ENCODE assay signal across 1 cellular context in genomic region chr3:71444028-71444860, GRCh38.
TF ChIP-seq lines count a peak whose summit lies in the region.

No MANE protein-coding gene starts in this region.

TF ChIP-seq in GM12878, 131 proteins besides CTCF, POLR2A, EP300 and RAD21 (continued from another document and continues in another):
- TF ChIP-seq CBX5 (IDR thresholded peaks at IDR 0.05; ENCODE audit: low read depth), result peak; percentile 50; the same call in 1 of the 2 replicates
- TF ChIP-seq, protein P1, sequence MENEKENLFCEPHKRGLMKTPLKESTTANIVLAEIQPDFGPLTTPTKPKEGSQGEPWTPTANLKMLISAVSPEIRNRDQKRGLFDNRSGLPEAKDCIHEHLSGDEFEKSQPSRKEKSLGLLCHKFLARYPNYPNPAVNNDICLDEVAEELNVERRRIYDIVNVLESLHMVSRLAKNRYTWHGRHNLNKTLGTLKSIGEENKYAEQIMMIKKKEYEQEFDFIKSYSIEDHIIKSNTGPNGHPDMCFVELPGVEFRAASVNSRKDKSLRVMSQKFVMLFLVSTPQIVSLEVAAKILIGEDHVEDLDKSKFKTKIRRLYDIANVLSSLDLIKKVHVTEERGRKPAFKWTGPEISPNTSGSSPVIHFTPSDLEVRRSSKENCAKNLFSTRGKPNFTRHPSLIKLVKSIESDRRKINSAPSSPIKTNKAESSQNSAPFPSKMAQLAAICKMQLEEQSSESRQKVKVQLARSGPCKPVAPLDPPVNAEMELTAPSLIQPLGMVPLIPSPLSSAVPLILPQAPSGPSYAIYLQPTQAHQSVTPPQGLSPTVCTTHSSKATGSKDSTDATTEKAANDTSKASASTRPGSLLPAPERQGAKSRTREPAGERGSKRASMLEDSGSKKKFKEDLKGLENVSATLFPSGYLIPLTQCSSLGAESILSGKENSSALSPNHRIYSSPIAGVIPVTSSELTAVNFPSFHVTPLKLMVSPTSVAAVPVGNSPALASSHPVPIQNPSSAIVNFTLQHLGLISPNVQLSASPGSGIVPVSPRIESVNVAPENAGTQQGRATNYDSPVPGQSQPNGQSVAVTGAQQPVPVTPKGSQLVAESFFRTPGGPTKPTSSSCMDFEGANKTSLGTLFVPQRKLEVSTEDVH (IDR thresholded peaks at IDR 0.05; ENCODE audit: low read depth, partially characterized antibody), result no peak
- TF ChIP-seq CEBPB (IDR thresholded peaks at IDR 0.05; ENCODE audit: borderline replicate concordance in 1 of 2, low read depth in 2 of 2, low read length in 2 of 2), result no peak
- TF ChIP-seq E2F4 (IDR thresholded peaks at IDR 0.05; ENCODE audit: low read depth, low read length), result no peak
- TF ChIP-seq SREBF1 (IDR thresholded peaks at IDR 0.05; ENCODE audit: low read length), result no peak
- TF ChIP-seq BHLHE40 (IDR thresholded peaks at IDR 0.05; ENCODE audit: borderline replicate concordance in 1 of 2, low read depth in 2 of 2, low read length in 1 of 2), result peak; percentile 65 to 76; a peak in 3 of 4 replicates
- 0 out of 2 replicates have a peak, but pooled peaks have one; percentile 27 for TF ChIP-seq FOXM1 (IDR thresholded peaks at IDR 0.05; ENCODE audit: low read depth, low read length)
- TF ChIP-seq CBX3 (IDR thresholded peaks at IDR 0.05; ENCODE audit: borderline replicate concordance, low read depth), result no peak
- TF ChIP-seq SMAD1 (IDR thresholded peaks at IDR 0.05; ENCODE audit: low read depth, partially characterized antibody), result no peak
- peak; percentile 19; the same call in 1 of the 2 replicates for TF ChIP-seq IRF4 (IDR thresholded peaks at IDR 0.05; ENCODE audit: low read depth, low read length)
- no peak for TF ChIP-seq NKRF (conservative IDR thresholded peaks at IDR 0.05)
- TF ChIP-seq NFIC (IDR thresholded peaks at IDR 0.05; ENCODE audit: low read depth, low read length), result peak; percentile 36; the same call in 1 of the 2 replicates
- TF ChIP-seq PAX5 (IDR thresholded peaks at IDR 0.05; ENCODE audit: borderline replicate concordance, low read depth, low read length), result peak; percentile 78; the same call in 1 of the 2 replicates
- peak; percentile 47; the same call in 1 of the 2 replicates for TF ChIP-seq RELB (IDR thresholded peaks at IDR 0.05; ENCODE audit: low read depth)
- TF ChIP-seq NRF1 (conservative IDR thresholded peaks at IDR 0.05; ENCODE audit: low read depth, low read length), result no peak
- TF ChIP-seq RCOR1 (conservative IDR thresholded peaks at IDR 0.05; ENCODE audit: low read depth, low read length), result 0 out of 2 replicates have a peak, but pooled peaks have one; percentile 58
- TF ChIP-seq, protein P2, sequence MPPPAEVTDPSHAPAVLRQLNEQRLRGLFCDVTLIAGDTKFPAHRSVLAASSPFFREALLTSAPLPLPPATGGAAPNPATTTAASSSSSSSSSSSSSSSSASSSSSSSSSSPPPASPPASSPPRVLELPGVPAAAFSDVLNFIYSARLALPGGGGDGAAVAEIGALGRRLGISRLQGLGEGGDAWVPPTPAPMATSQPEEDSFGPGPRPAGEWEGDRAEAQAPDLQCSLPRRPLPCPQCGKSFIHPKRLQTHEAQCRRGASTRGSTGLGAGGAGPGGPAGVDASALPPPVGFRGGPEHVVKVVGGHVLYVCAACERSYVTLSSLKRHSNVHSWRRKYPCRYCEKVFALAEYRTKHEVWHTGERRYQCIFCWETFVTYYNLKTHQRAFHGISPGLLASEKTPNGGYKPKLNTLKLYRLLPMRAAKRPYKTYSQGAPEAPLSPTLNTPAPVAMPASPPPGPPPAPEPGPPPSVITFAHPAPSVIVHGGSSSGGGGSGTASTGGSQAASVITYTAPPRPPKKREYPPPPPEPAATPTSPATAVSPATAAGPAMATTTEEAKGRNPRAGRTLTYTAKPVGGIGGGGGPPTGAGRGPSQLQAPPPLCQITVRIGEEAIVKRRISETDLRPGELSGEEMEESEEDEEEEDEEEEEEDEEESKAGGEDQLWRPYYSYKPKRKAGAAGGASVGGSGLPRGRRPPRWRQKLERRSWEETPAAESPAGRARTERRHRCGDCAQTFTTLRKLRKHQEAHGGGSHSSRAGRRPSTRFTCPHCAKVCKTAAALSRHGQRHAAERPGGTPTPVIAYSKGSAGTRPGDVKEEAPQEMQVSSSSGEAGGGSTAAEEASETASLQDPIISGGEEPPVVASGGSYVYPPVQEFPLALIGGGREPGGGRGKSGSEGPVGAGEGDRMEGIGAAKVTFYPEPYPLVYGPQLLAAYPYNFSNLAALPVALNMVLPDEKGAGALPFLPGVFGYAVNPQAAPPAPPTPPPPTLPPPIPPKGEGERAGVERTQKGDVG (CRISPR knock-in tag; IDR thresholded peaks at IDR 0.05), result no peak
- TF ChIP-seq EED (IDR thresholded peaks at IDR 0.05; ENCODE audit: low read depth), result peak; percentile 73
- TF ChIP-seq CREB1 (IDR thresholded peaks at IDR 0.05; ENCODE audit: low read depth), result no peak
- TF ChIP-seq, protein P3, sequence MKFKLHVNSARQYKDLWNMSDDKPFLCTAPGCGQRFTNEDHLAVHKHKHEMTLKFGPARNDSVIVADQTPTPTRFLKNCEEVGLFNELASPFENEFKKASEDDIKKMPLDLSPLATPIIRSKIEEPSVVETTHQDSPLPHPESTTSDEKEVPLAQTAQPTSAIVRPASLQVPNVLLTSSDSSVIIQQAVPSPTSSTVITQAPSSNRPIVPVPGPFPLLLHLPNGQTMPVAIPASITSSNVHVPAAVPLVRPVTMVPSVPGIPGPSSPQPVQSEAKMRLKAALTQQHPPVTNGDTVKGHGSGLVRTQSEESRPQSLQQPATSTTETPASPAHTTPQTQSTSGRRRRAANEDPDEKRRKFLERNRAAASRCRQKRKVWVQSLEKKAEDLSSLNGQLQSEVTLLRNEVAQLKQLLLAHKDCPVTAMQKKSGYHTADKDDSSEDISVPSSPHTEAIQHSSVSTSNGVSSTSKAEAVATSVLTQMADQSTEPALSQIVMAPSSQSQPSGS (IDR thresholded peaks at IDR 0.05; ENCODE audit: low read length), result peak; percentile 61; the same call in 1 of the 2 replicates
- TF ChIP-seq IRF3 (IDR thresholded peaks at IDR 0.05), result no peak
- peak; percentile 45; the same call in 1 of the 2 replicates for TF ChIP-seq MTA3 (IDR thresholded peaks at IDR 0.05; ENCODE audit: borderline replicate concordance, low read length)
- TF ChIP-seq MYB (IDR thresholded peaks at IDR 0.05; ENCODE audit: borderline replicate concordance, low read depth, low read length), result no peak
- TF ChIP-seq SMARCA5 (IDR thresholded peaks at IDR 0.05), result no peak
- no peak for TF ChIP-seq NR2C2 (IDR thresholded peaks at IDR 0.05; ENCODE audit: borderline replicate concordance, control insufficient read depth, insufficient read length, low read depth)
- TF ChIP-seq IKZF1 (conservative IDR thresholded peaks at IDR 0.05), result peak; percentile 41
- TF ChIP-seq USF1 (IDR thresholded peaks at IDR 0.05; ENCODE audit: borderline replicate concordance, extremely low read length, insufficient read depth, low read depth, low read length), result no peak
- no peak for TF ChIP-seq DPF2 (IDR thresholded peaks at IDR 0.05)
- TF ChIP-seq HCFC1 (IDR thresholded peaks at IDR 0.05; ENCODE audit: low read length), result no peak
- 0 out of 3 replicates have a peak, but pooled peaks of 1 of the 2 experiments have one; percentile 12 for TF ChIP-seq EGR1 (IDR thresholded peaks at IDR 0.05; ENCODE audit: borderline replicate concordance in 1 of 2, low read depth in 2 of 2, low read length in 2 of 2)
- peak; percentile 66; the same call in 1 of the 2 replicates for TF ChIP-seq MTA2 (IDR thresholded peaks at IDR 0.05; ENCODE audit: low read depth)
- no peak for TF ChIP-seq ZBTB40 (IDR thresholded peaks at IDR 0.05; ENCODE audit: borderline replicate concordance)
- 0 out of 2 replicates have a peak, but pooled peaks have one; percentile 24 for TF ChIP-seq TBL1XR1 (IDR thresholded peaks at IDR 0.05; ENCODE audit: low read depth, low read length)
- TF ChIP-seq PAX8 (IDR thresholded peaks at IDR 0.05), result no peak
- TF ChIP-seq IKZF2 (IDR thresholded peaks at IDR 0.05), result peak; percentile 55 to 70
- no peak for TF ChIP-seq PML (IDR thresholded peaks at IDR 0.05; ENCODE audit: low read length)
- no peak for TF ChIP-seq KLF5 (IDR thresholded peaks at IDR 0.05; ENCODE audit: partially characterized antibody)
- TF ChIP-seq ZNF384 (IDR thresholded peaks at IDR 0.05; ENCODE audit: borderline replicate concordance, low read depth, low read length), result 0 out of 2 replicates have a peak, but pooled peaks have one; percentile 30
- TF ChIP-seq TCF7 (IDR thresholded peaks at IDR 0.05; ENCODE audit: borderline replicate concordance), result no peak
- TF ChIP-seq ASH2L (IDR thresholded peaks at IDR 0.05; ENCODE audit: borderline replicate concordance, low read depth), result no peak
- TF ChIP-seq SP1 (IDR thresholded peaks at IDR 0.05; ENCODE audit: low read depth, low read length), result no peak
- TF ChIP-seq RB1 (IDR thresholded peaks at IDR 0.05; ENCODE audit: borderline replicate concordance), result no peak
